23 cellular contexts compared by ENCODE assay signal in the genomic region with DNA sequence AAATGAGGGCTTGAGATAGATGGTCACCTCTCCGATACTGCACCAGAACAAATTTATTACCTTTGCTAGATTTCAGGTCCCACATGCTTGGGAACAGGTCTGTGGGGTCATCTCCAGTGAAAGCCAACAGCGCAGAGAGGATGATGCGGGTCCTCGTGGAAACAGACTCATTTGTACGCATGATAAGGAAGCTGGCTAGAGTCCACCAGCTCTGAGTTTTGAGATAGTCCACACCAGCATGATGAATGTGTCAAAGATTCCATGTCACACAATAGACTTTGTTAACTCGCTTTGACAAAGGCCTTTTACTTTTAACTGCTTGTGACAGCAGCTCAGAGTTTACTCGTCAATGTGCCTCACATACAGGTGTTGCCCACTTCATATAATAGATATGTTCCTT.
A peak's percentile ranks its signal among the peaks of the same experiment; 100 is the strongest.
DNase-seq lines count a peak whose midpoint lies in the region; ATAC-seq, FAIRE-seq and TF ChIP-seq lines count a peak whose summit lies in the region.
"Had no signal": no experiment of that assay in that cellular context is flagged by ENCODE, and none has a peak within 500 bp of the region (broad histone marks: within the 10 kb centered on the region; RNA-seq: fewer than 3 reads in every experiment).

No MANE protein-coding gene starts in this region.

- TF ChIP-seq EP300 in A549 (IDR thresholded peaks at IDR 0.05): no peak

- peaks cover 64% of the 10 kb centered on the region for H3K4me1 ChIP-seq in A549
- H3K4me1 ChIP-seq: tibial nerve had no signal

- no peaks in the 10 kb centered on the region for H3K9me3 Mint-ChIP-seq in HFFc6
- H3K9me3 Mint-ChIP-seq in natural killer cell: no peaks in the 10 kb centered on the region
- H3K9me3 Mint-ChIP-seq: naive thymus-derived CD8-positive, alpha-beta T cell had no signal

- CTCF ChIA-PET in A549 (lab: Yijun Ruan, JAX): interaction anchor here (0.5 to 2.4 kb wide), 4 partner anchors 10 to 282 kb away, joined by 3 to 9 read pairs (median 4); no protein-coding TSS in a partner anchor

- TF ChIP-seq CTCF in A549 (IDR thresholded peaks at IDR 0.05) (no peak), HFFc6 (IDR thresholded peaks at IDR 0.05) (no peak), fibroblast of the aortic adventitia (IDR thresholded peaks at IDR 0.05; ENCODE audit: insufficient read depth, low read length) (no peak), natural killer cell (IDR thresholded peaks at IDR 0.05) (no peak)

- no peaks in the 10 kb centered on the region for H3K9me3 ChIP-seq in A549
- H3K9me3 ChIP-seq: ovary, sigmoid colon, tibial nerve had no signal

- H3K27ac ChIP-seq in A549: peak overlapping the region; percentile 77 to 86
- H3K27ac ChIP-seq: cardiac muscle cell, ovary, sigmoid colon, tibial nerve had no signal

- H3K4me3 ChIP-seq in A549 (no peak overlapping the region), fibroblast of the aortic adventitia (ENCODE audit: low read depth, low read length) (no peak overlapping the region)
- H3K4me3 ChIP-seq: cardiac muscle cell, ovary, sigmoid colon, tibial nerve had no signal

- no peak for FAIRE-seq in A549 (lab: Jason Lieb, UNC)
- FAIRE-seq: G401.6 had no signal

- no peak for DNase-seq in A549 (ENCODE audit: low read depth in 1 of 2, low spot score in 1 of 2)
- DNase-seq in HFFc6: no peak
- peak; percentile 67 for DNase-seq in amniotic epithelial cell (ENCODE audit: low read depth)
- peak; percentile 48 for DNase-seq in fibroblast of the aortic adventitia (ENCODE audit: low read depth)
- no peak for DNase-seq in hippocampal formation (lab: John Stamatoyannopoulos, UW)
- DNase-seq in sciatic nerve (ENCODE audit: low spot score): no peak
- no peak for DNase-seq in natural killer cell
- no peak for DNase-seq in NCI-H345 treated with DMSO at 0.1 percent for 48 hours (lab: John Stamatoyannopoulos, UW; ENCODE audit: unreplicated experiment)
- DNase-seq: CD4-positive, CD25-positive, alpha-beta regulatory T cell; DMS 273 treated with DMSO at 0.1 percent for 48 hours; head of caudate nucleus; left colon; naive thymus-derived CD8-positive, alpha-beta T cell; NCI-H1105; NCI-H1930; NCI-H774; ovary; sigmoid colon; stimulated activated CD4-positive, alpha-beta T cell treated with anti-CD3 and anti-CD28 coated beads, Interleukin-15, amount 100 ng/mL, for 24 hours had no signal

- POLR2A ChIA-PET in A549 (lab: Yijun Ruan, JAX): no interaction called here

- H3K4me2 ChIP-seq in A549: no peak overlapping the region; the same call in 2 of the 3 replicates

- H3K4me1 Mint-ChIP-seq in HFFc6 (ENCODE audit: low read depth): peaks cover 70% of the 10 kb centered on the region
- H3K4me1 Mint-ChIP-seq in natural killer cell: peaks cover 10 to 17% of the 10 kb centered on the region in 2 donors
- H3K4me1 Mint-ChIP-seq: CD4-positive, CD25-positive, alpha-beta regulatory T cell had no signal

- H3K27ac Mint-ChIP-seq in HFFc6 (peak overlapping the region; percentile 49; the same call in 1 of the 2 replicates), natural killer cell (no peak overlapping the region)
- H3K27ac Mint-ChIP-seq: naive thymus-derived CD8-positive, alpha-beta T cell had no signal

- H3K36me3 Mint-ChIP-seq in HFFc6 (ENCODE audit: low read depth) (no peaks in the 10 kb centered on the region), natural killer cell (no peaks in the 10 kb centered on the region)
- H3K36me3 Mint-ChIP-seq: CD4-positive, CD25-positive, alpha-beta regulatory T cell; naive thymus-derived CD8-positive, alpha-beta T cell had no signal

- TF ChIP-seq POLR2A in A549 (IDR thresholded peaks at IDR 0.05; ENCODE audit: low read length): no peak

- 94% methylated on average over 7 of the region's 7 CpGs for WGBS in A549 (ENCODE audit: missing lambda C conversion rate)

- H3K27me3 Mint-ChIP-seq in HFFc6 (ENCODE audit: insufficient read depth): peaks cover 9% of the 10 kb centered on the region
- H3K27me3 Mint-ChIP-seq in natural killer cell (ENCODE audit: low read depth in 2 of 2): peaks cover 15 to 20% of the 10 kb centered on the region in 2 donors

- no peak for TF ChIP-seq RAD21 in A549 (conservative IDR thresholded peaks at IDR 0.05 in 1 of 2, IDR thresholded peaks at IDR 0.05 in 1 of 2)

- no peak overlapping the region for H3K4me3 Mint-ChIP-seq in HFFc6
- no peak overlapping the region for H3K4me3 Mint-ChIP-seq in natural killer cell
- H3K4me3 Mint-ChIP-seq: CD4-positive, CD25-positive, alpha-beta regulatory T cell; naive thymus-derived CD8-positive, alpha-beta T cell had no signal

- intact Hi-C loops in sciatic nerve (cut with DNase I): no loop called here
- intact Hi-C loops in natural killer cell (cut with micrococcal nuclease): no loop called here

- no peak for ATAC-seq in A549
- ATAC-seq in sciatic nerve: no peak
- no peak for ATAC-seq in natural killer cell
- ATAC-seq: HCT116; left colon; naive thymus-derived CD8-positive, alpha-beta T cell had no signal

TF ChIP-seq in A549, 52 proteins besides CTCF, POLR2A, EP300 and RAD21:
- no peak for TF ChIP-seq FOSL2 (IDR thresholded peaks at IDR 0.05)
- no peak for TF ChIP-seq FOSL2 (CRISPR knock-in tag; IDR thresholded peaks at IDR 0.05)
- no peak for TF ChIP-seq TFCP2L1 (CRISPR knock-in tag; IDR thresholded peaks at IDR 0.05)
- no peak for TF ChIP-seq MAZ (IDR thresholded peaks at IDR 0.05; ENCODE audit: borderline replicate concordance, low read depth, low read length)
- TF ChIP-seq JUN (IDR thresholded peaks at IDR 0.05): no peak
- TF ChIP-seq KDM1A (IDR thresholded peaks at IDR 0.05; ENCODE audit: low read depth): no peak
- no peak for TF ChIP-seq RCOR1 (IDR thresholded peaks at IDR 0.05; ENCODE audit: low read depth, low read length)
- TF ChIP-seq TP53 (CRISPR knock-in tag; IDR thresholded peaks at IDR 0.05): no peak
- no peak for TF ChIP-seq CHD4 (IDR thresholded peaks at IDR 0.05; ENCODE audit: borderline replicate concordance)
- no peak for TF ChIP-seq KDM5A (IDR thresholded peaks at IDR 0.05)
- no peak for TF ChIP-seq RFX5 (IDR thresholded peaks at IDR 0.05)
- no peak for TF ChIP-seq ZFP36 (IDR thresholded peaks at IDR 0.05; ENCODE audit: borderline replicate concordance, partially characterized antibody)
- no peak for TF ChIP-seq CHD2 (IDR thresholded peaks at IDR 0.05; ENCODE audit: low read length, partially characterized antibody)
- no peak for TF ChIP-seq RARB (CRISPR knock-in tag; IDR thresholded peaks at IDR 0.05)
- no peak for TF ChIP-seq CEBPB (IDR thresholded peaks at IDR 0.05)

Comparison
In these comparisons a context has a peak if more than half of its experiments do, and no peak if none do; other contexts are left out.
1. DNase-seq: peak in amniotic epithelial cell (single experiment) and fibroblast of the aortic adventitia (single experiment); none in A549 (0 of 2), HFFc6 (single experiment), hippocampal formation (0 of 2), sciatic nerve (single experiment), natural killer cell (single experiment) and NCI-H345 treated with DMSO at 0.1 percent for 48 hours (single experiment).